ENCODE assay signal across 1 cellular context in the genomic region with DNA sequence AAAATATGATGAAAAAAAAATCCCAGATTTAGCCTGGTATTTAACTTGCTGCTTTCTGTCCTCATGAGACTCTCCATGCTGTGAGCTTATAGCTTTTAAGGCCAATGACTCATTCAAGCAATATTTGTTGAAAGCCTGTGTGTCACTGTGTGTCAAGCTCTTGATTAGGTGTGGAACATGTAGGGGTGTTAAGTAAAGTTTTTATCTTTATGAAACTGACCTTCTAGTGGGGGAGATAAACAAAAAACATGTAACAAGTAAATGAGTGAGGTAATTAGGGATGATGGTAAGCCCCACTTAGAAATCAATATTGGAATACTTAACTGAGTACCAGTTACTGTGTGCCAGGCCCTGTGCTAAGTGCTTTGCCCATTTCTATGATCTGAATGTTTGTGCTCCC.
TF ChIP-seq lines count a peak whose summit lies in the region.

No MANE protein-coding gene starts in this region.

TF ChIP-seq in HCT116, 20 proteins besides CTCF, POLR2A, EP300 and RAD21 (continued from another document):
- no peak for TF ChIP-seq EZH2phosphoT487 (IDR thresholded peaks at IDR 0.05; ENCODE audit: borderline replicate concordance)
- no peak for TF ChIP-seq SIN3A (IDR thresholded peaks at IDR 0.05; ENCODE audit: low read depth)
- TF ChIP-seq, protein P1, sequence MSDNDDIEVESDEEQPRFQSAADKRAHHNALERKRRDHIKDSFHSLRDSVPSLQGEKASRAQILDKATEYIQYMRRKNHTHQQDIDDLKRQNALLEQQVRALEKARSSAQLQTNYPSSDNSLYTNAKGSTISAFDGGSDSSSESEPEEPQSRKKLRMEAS (IDR thresholded peaks at IDR 0.05), result no peak
